ENCODE assay signal across 16 cellular contexts in the genomic region with DNA sequence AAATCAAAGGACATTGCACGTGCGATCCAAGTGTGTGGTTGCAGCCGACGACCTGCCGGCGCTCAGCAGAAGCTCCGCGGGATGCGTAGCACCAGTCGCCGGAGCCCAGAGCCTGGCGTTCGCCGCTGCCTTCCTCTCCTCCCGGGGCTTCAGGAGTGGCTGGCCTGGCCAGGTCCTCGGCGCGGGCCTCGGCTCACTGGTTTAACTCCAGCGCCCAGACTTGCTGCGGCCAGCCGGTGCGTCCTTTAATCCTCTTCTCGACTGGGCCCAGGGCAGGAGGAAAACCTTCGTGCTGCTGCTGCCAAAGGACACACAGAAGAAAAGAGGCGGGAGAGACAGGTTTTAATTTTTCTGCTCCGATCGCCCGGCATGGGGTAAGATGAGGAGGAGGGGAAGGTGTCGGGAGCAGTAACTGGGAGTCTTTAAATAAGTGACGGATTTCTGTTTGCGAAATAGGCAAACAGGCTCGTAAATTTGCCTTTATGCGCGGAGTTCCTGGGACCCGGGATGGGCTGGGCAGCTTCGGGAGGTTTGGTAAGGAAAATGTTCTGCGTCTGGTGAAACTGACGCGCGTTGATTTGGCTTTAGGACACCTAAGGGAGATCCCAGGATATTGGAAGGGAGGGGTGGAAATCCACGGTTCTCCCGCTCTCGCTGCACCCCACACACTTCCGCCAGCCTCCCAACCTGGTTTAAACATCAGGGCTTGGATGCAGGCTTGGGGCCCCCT. TPM values are rescaled to one million over a fixed set of nuclear protein-coding genes. Genes with fewer than 3 reads are reported as not detected.
DNase-seq lines count a peak whose midpoint lies in the region; ATAC-seq, FAIRE-seq and TF ChIP-seq lines count a peak whose summit lies in the region.
"Had no signal": no experiment of that assay in that cellular context is flagged by ENCODE, and none has a peak within 500 bp of the region (broad histone marks: within the 10 kb centered on the region; RNA-seq: fewer than 3 reads in every experiment).

No MANE protein-coding gene starts in this region.

- FAIRE-seq in HepG2 (lab: Jason Lieb, UNC) (no peak), RCC 7860 (lab: Jason Lieb, UNC) (no peak)
- FAIRE-seq: endometrium had no signal

- H3K4me3 ChIP-seq in cardiac muscle cell, result peak overlapping the region; percentile 57
- H3K4me3 ChIP-seq in right atrium auricular region, result peak overlapping the region in 1 of 2 donors; percentile 51
- no peak overlapping the region for H3K4me3 ChIP-seq in HepG2 (replicated peaks in 1 of 3; ENCODE audit: insufficient read depth in 1 of 3, low read depth in 2 of 3, low read length in 3 of 3)
- H3K4me3 ChIP-seq in thyroid gland (replicated peaks in 1 of 3), result no peak overlapping the region

- no peak for TF ChIP-seq RAD21 in HepG2 (CRISPR knock-in tag; IDR thresholded peaks at IDR 0.05)

- H3K4me1 ChIP-seq in cardiac muscle cell (ENCODE audit: low read depth) (peaks cover 30% of the 10 kb centered on the region), right atrium auricular region (peaks cover 0 to 60% of the 10 kb centered on the region in 2 donors), HepG2 (ENCODE audit: insufficient read depth, low read length) (peaks cover 16% of the 10 kb centered on the region), thyroid gland (peaks cover 25 to 56% of the 10 kb centered on the region in 2 donors)

- WGBS in HepG2 (ENCODE audit: low lambda C conversion rate), result 10% methylated on average over 37 of the region's 45 CpGs
- WGBS in thyroid gland, 2 donors, result 9 to 11% methylated on average over 32 to 44 of the region's 45 CpGs

- no peak overlapping the region for H2AFZ ChIP-seq in HepG2 (ENCODE audit: low read length)

- DNase-seq in cardiac muscle cell (ENCODE audit: low read depth in 1 of 2, low spot score in 1 of 2) (peak in 1 of 2 donors; percentile 69), right atrium auricular region (ENCODE audit: low spot score) (no peak), HepG2 (ENCODE audit: low spot score) (no peak), thyroid gland (peak; percentile 24 to 32), NCI-H510A treated with DMSO at 0.1 percent for 48 hours (lab: John Stamatoyannopoulos, UW) (no peak), RCC 7860 (ENCODE audit: low spot score) (no peak)
- DNase-seq in activated T-cell treated with anti-CD3 and anti-CD28 coated beads, Interleukin-2, amount 50 U/mL, for 48 hours, result peak; percentile 50 to 56
- DNase-seq: activated gamma-delta T cell, immature natural killer cell, NCI-H748 treated with DMSO at 0.1 percent for 48 hours, T-helper 9 cell had no signal

- H3K36me3 ChIP-seq in cardiac muscle cell (no peaks in the 10 kb centered on the region), right atrium auricular region (no peaks in the 10 kb centered on the region), HepG2 (replicated peaks in 1 of 2; ENCODE audit: control insufficient read depth in 1 of 2, insufficient read depth in 2 of 2, low read length in 2 of 2) (no peaks in the 10 kb centered on the region), thyroid gland (no peaks in the 10 kb centered on the region)

- no peaks in the 10 kb centered on the region for H4K20me1 ChIP-seq in HepG2 (ENCODE audit: insufficient read depth, low read length)

- TF ChIP-seq POLR2A in HepG2 (IDR thresholded peaks at IDR 0.05; ENCODE audit: insufficient read depth in 1 of 2, low read depth in 2 of 2, low read length in 2 of 2), result no peak
- TF ChIP-seq POLR2A in thyroid gland (IDR thresholded peaks at IDR 0.05), result no peak

- ATAC-seq in HepG2 (peak; percentile 49), HG03135 (IDR thresholded peaks at IDR 0.05; ENCODE audit: unreplicated experiment) (no peak)

- no TSS peak for BruUV-seq in HepG2 (replicated peaks; lab: Mats Ljungman, UMichigan)

- H3K4me2 ChIP-seq in HepG2 (ENCODE audit: low read depth, low read length), result peak overlapping the region; percentile 53
- H3K4me2 ChIP-seq: KMS-11 had no signal

- H3K79me2 ChIP-seq in HepG2 (ENCODE audit: insufficient read depth, low read length), result no peaks in the 10 kb centered on the region

- H3K9me3 ChIP-seq in cardiac muscle cell (ENCODE audit: low read depth), result no peaks in the 10 kb centered on the region
- no peaks in the 10 kb centered on the region for H3K9me3 ChIP-seq in right atrium auricular region
- no peaks in the 10 kb centered on the region for H3K9me3 ChIP-seq in HepG2 (ENCODE audit: low read length)
- no peaks in the 10 kb centered on the region for H3K9me3 ChIP-seq in thyroid gland

- POLR2A ChIA-PET in HepG2 (lab: Yijun Ruan, JAX), result no interaction called here

- TF ChIP-seq CTCF in cardiac muscle cell (IDR thresholded peaks at IDR 0.05; ENCODE audit: low read depth, low read length) (no peak), right atrium auricular region (IDR thresholded peaks at IDR 0.05) (no peak), HepG2 (CRISPR knock-in tag; IDR thresholded peaks at IDR 0.05) (no peak), thyroid gland (IDR thresholded peaks at IDR 0.05) (no peak)

- H3K9ac ChIP-seq in HepG2 (ENCODE audit: insufficient read depth, low read depth, low read length), result no peak overlapping the region
- H3K9ac ChIP-seq: KMS-11 had no signal

- peaks cover 89% of the 10 kb centered on the region for H3K27me3 ChIP-seq in cardiac muscle cell
- H3K27me3 ChIP-seq in right atrium auricular region, result peaks cover 55 to 58% of the 10 kb centered on the region in 2 donors
- H3K27me3 ChIP-seq in HepG2 (ENCODE audit: control insufficient read depth in 1 of 2, insufficient read depth in 2 of 2, low read length in 2 of 2), result peaks cover 15 to 98% of the 10 kb centered on the region in 2 experiments
- H3K27me3 ChIP-seq in thyroid gland, result peaks cover 94% of the 10 kb centered on the region

- TF ChIP-seq EP300 in HepG2 (IDR thresholded peaks at IDR 0.05; ENCODE audit: low read depth in 2 of 2, low read length in 2 of 2) (no peak), HepG2 (CRISPR knock-in tag; IDR thresholded peaks at IDR 0.05; ENCODE audit: borderline replicate concordance) (no peak)

- intact Hi-C loops in HepG2 (cut with micrococcal nuclease; ENCODE audit: unreplicated experiment), result no loop called here
- intact Hi-C loops in thyroid gland (cut with DNase I), result no loop called here

- CTCF ChIA-PET in HepG2 (lab: Yijun Ruan, JAX; ENCODE audit: low intra/inter-chr PET ratio, low total read pairs), result no interaction called here

- H3K27ac ChIP-seq in cardiac muscle cell (no peak overlapping the region), right atrium auricular region (no peak overlapping the region), HepG2 (ENCODE audit: extremely low read length, insufficient read depth, low read length) (no peak overlapping the region), thyroid gland (no peak overlapping the region)
- H3K27ac ChIP-seq: C4-2B, KMS-11 had no signal

- in situ Hi-C loops in HepG2 (cut with HindIII; ENCODE audit: extremely low pct_ligation_motif_present, low pct_unique_long_range_greater_than_20kb), result loop anchor here (5.0 kb wide), 1 partner anchor 52 kb away; no protein-coding TSS in a partner anchor

RNA-seq across cellular contexts. Expression of a gene that starts 2.2 kb away (rescaled TPM):
- total RNA-seq in cardiac muscle cell, result 68.9 and 81.2 TPM in 2 replicates
- 66.0 and 67.7 TPM in 2 replicates for polyA plus RNA-seq in cardiac muscle cell
- 10 to 100 TPM in 1 of 2 donors, 1 to 10 TPM in 1; 4.1 to 13.8 TPM for total RNA-seq in right atrium auricular region
- total RNA-seq in HepG2 (2016; rRNA removed; fragmentation: Illumina TruSeq; extraction: Trizol), result not detected in 2 replicates
- total RNA-seq in HepG2 (2016; cell fraction: cytosol; rRNA removed; fragmentation: Illumina TruSeq; extraction: Trizol; ENCODE audit: low read depth), result not detected in 2 replicates
- total RNA-seq in HepG2 (2016; cell fraction: insoluble cytoplasmic fraction; rRNA removed; fragmentation: Illumina TruSeq; extraction: Trizol), result not detected in 2 replicates
- total RNA-seq in HepG2 (2016; cell fraction: membrane; rRNA removed; fragmentation: Illumina TruSeq; extraction: Trizol), result not detected in 2 replicates
- total RNA-seq in HepG2 (2016; cell fraction: nucleus; rRNA removed; fragmentation: Illumina TruSeq; extraction: Trizol), result not detected in 2 replicates
- polyA plus RNA-seq in HepG2 (2011; rRNA removed), result not detected in 2 replicates
- not detected in 2 replicates for polyA plus RNA-seq in HepG2 (2011; cell fraction: cytosol; rRNA removed)
- not detected in 2 replicates for polyA plus RNA-seq in HepG2 (2011; cell fraction: nucleus; rRNA removed)
- polyA plus RNA-seq in HepG2 (2012), result not detected in 2 replicates
- not detected in 2 replicates for polyA plus RNA-seq in HepG2 (2016; cell fraction: cytosol; fragmentation: Illumina TruSeq; extraction: Trizol; ENCODE audit: low read depth)
- polyA plus RNA-seq in HepG2 (2016; cell fraction: insoluble cytoplasmic fraction; fragmentation: Illumina TruSeq; extraction: Trizol; ENCODE audit: low read depth), result not detected in 2 replicates
- not detected in 2 replicates for polyA plus RNA-seq in HepG2 (2016; cell fraction: membrane; fragmentation: Illumina TruSeq; extraction: Trizol; ENCODE audit: low read depth)
- polyA plus RNA-seq in HepG2 (2016; cell fraction: nucleus; fragmentation: Illumina TruSeq; extraction: Trizol; ENCODE audit: insufficient read depth, low read depth), result not detected in 2 replicates
- polyA minus RNA-seq in HepG2 (2011; rRNA and poly(A)+ RNA removed; ENCODE audit: low replicate concordance), result not detected in 2 replicates
- not detected in 2 replicates for polyA minus RNA-seq in HepG2 (2011; cell fraction: cytosol; rRNA and poly(A)+ RNA removed)
- polyA minus RNA-seq in HepG2 (2011; cell fraction: nucleus; rRNA and poly(A)+ RNA removed), result not detected in 2 replicates
- total RNA-seq in thyroid gland, result not detected
- total RNA-seq: pulmonary artery endothelial cell had no signal
- polyA plus RNA-seq: immature natural killer cell had no signal

RNA-seq across cellular contexts. Expression of a gene that starts 30.0 kb away (rescaled TPM):
- 15.5 and 20.8 TPM in 2 replicates for total RNA-seq in cardiac muscle cell
- 37.2 and 37.5 TPM in 2 replicates for polyA plus RNA-seq in cardiac muscle cell
- 10 to 100 TPM; 17.1 to 18.9 TPM for total RNA-seq in right atrium auricular region
- 35.1 and 37.2 TPM in 2 replicates for total RNA-seq in HepG2 (2016; rRNA removed; fragmentation: Illumina TruSeq; extraction: Trizol)
- 43.5 and 52.9 TPM in 2 replicates for total RNA-seq in HepG2 (2016; cell fraction: cytosol; rRNA removed; fragmentation: Illumina TruSeq; extraction: Trizol; ENCODE audit: low read depth)
- total RNA-seq in HepG2 (2016; cell fraction: insoluble cytoplasmic fraction; rRNA removed; fragmentation: Illumina TruSeq; extraction: Trizol), result 29.8 and 32.1 TPM in 2 replicates
- 68.1 and 69.8 TPM in 2 replicates for total RNA-seq in HepG2 (2016; cell fraction: membrane; rRNA removed; fragmentation: Illumina TruSeq; extraction: Trizol)
- 18.6 and 21.2 TPM in 2 replicates for total RNA-seq in HepG2 (2016; cell fraction: nucleus; rRNA removed; fragmentation: Illumina TruSeq; extraction: Trizol)
- polyA plus RNA-seq in HepG2 (2011; rRNA removed), result 22.7 and 27.9 TPM in 2 replicates
- polyA plus RNA-seq in HepG2 (2011; cell fraction: cytosol; rRNA removed), result 13.3 and 17.8 TPM in 2 replicates
- 11.4 and 19.9 TPM in 2 replicates for polyA plus RNA-seq in HepG2 (2011; cell fraction: nucleus; rRNA removed)
- 25.2 and 38.3 TPM in 2 replicates for polyA plus RNA-seq in HepG2 (2012)
- polyA plus RNA-seq in HepG2 (2016; cell fraction: cytosol; fragmentation: Illumina TruSeq; extraction: Trizol; ENCODE audit: low read depth), result 53.9 and 56.6 TPM in 2 replicates
- 37.5 and 38.4 TPM in 2 replicates for polyA plus RNA-seq in HepG2 (2016; cell fraction: insoluble cytoplasmic fraction; fragmentation: Illumina TruSeq; extraction: Trizol; ENCODE audit: low read depth)
- 62.1 and 69.0 TPM in 2 replicates for polyA plus RNA-seq in HepG2 (2016; cell fraction: membrane; fragmentation: Illumina TruSeq; extraction: Trizol; ENCODE audit: low read depth)
- polyA plus RNA-seq in HepG2 (2016; cell fraction: nucleus; fragmentation: Illumina TruSeq; extraction: Trizol; ENCODE audit: insufficient read depth, low read depth), result 35.7 and 47.1 TPM in 2 replicates
- polyA minus RNA-seq in HepG2 (2011; rRNA and poly(A)+ RNA removed; ENCODE audit: low replicate concordance), result 6.8 and 18.8 TPM in 2 replicates
- 7.7 and 13.8 TPM in 2 replicates for polyA minus RNA-seq in HepG2 (2011; cell fraction: cytosol; rRNA and poly(A)+ RNA removed)
- polyA minus RNA-seq in HepG2 (2011; cell fraction: nucleus; rRNA and poly(A)+ RNA removed), result 8.1 and 9.5 TPM in 2 replicates
- total RNA-seq in thyroid gland, result 10 to 100 TPM; 26.2 to 37.9 (median 31.2) TPM

Comparison
In these comparisons a context has a peak if more than half of its experiments do, and no peak if none do; other contexts are left out.
1. DNase-seq: peak in activated T-cell treated with anti-CD3 and anti-CD28 coated beads, Interleukin-2, amount 50 U/mL, for 48 hours (2 of 2) and thyroid gland (2 of 2); none in right atrium auricular region (single experiment), HepG2 (single experiment), NCI-H510A treated with DMSO at 0.1 percent for 48 hours (single experiment) and RCC 7860 (single experiment).